9 cellular contexts compared by ENCODE assay signal in the genomic region with DNA sequence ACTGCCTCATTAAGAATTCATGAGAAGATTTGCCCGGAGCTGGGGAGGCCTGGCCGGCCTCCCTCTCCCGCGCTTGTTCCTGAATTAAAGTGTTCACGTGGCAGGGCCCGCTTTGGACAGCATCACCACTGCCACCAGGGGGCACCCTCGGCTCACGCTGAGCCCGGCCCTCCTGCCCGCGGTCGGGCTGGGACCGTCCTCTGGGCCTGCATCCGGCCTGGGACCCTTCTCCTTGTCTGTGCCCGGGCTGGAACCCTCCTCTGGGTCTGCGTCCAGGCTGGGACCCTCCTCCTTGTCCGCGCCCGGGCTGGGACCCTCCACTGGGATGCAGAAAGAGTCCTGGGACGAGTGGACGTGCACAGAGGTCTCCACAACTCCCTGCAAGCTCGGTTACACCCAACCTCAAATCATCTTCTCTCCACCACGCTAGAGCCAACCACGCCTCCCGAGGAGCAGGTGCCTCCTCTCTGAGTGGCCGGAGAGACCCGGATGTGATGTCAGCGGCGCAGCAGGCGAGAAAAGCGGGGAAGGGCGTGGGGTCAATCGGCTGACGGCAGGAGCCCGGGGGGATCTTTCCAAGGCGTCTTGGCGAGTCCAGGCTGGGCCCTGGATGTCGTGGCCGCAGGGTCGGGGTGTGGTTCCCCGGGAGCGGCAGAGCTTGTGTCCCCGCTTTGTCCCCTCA. TPM values are rescaled to one million over a fixed set of nuclear protein-coding genes. Genes with fewer than 3 reads are reported as not detected.
DNase-seq lines count a peak whose midpoint lies in the region; ATAC-seq and TF ChIP-seq lines count a peak whose summit lies in the region.
"Had no signal": no experiment of that assay in that cellular context is flagged by ENCODE, and none has a peak within 500 bp of the region (broad histone marks: within the 10 kb centered on the region; RNA-seq: fewer than 3 reads in every experiment).

No MANE protein-coding gene starts in this region.

- no peak overlapping the region for H3K4me3 Mint-ChIP-seq in glutamatergic neuron (ENCODE audit: unreplicated experiment)

- POLR2A ChIA-PET in HEK293 (lab: Yijun Ruan, JAX) (no interaction called here), PC-3 (lab: Charles Lee; ENCODE audit: unreplicated experiment) (no interaction called here)

- peak; percentile 87 for TF ChIP-seq CTCF in HEK293 (tag by site-specific recombination; IDR thresholded peaks at IDR 0.05)
- TF ChIP-seq CTCF in PC-3 (conservative IDR thresholded peaks at IDR 0.05; ENCODE audit: low read depth, low read length) = peak; percentile 64
- peak; percentile 95 for TF ChIP-seq CTCF in glutamatergic neuron (IDR thresholded peaks at IDR 0.05; ENCODE audit: partially characterized antibody, unreplicated experiment)
- TF ChIP-seq CTCF in psoas muscle (IDR thresholded peaks at IDR 0.05) = peak; percentile 67

- H3K4me2 ChIP-seq in PC-3 (ENCODE audit: low read length) = no peak overlapping the region

- H3K4me1 ChIP-seq in HEK293 (ENCODE audit: control insufficient read depth, insufficient read depth, low read length) (no peaks in the 10 kb centered on the region), PC-3 (ENCODE audit: insufficient read depth, low read length) (no peaks in the 10 kb centered on the region), psoas muscle (no peaks in the 10 kb centered on the region), aorta (ENCODE audit: control insufficient read depth in 1 of 2, insufficient read depth in 2 of 2, low read length in 2 of 2) (no peaks in the 10 kb centered on the region)

- H3K27me3 ChIP-seq in PC-3 (ENCODE audit: low read length) = peaks cover 27% of the 10 kb centered on the region; the same call in 1 of the 2 replicates
- peaks cover 0 to 5% (median 3%) of the 10 kb centered on the region in 3 donors for H3K27me3 ChIP-seq in psoas muscle (ENCODE audit: insufficient read depth in 3 of 3, low read length in 2 of 3)
- no peaks in the 10 kb centered on the region for H3K27me3 ChIP-seq in aorta (ENCODE audit: control insufficient read depth in 1 of 2, insufficient read depth in 2 of 2, low read length in 1 of 2)

- DNase-seq in CMK (ENCODE audit: low read depth) (peak; percentile 15), PC-3 (peak; percentile 50), glutamatergic neuron (peak; percentile 92), psoas muscle (peak; percentile 77 to 85), aorta (peak; percentile 83 to 96)
- peak; percentile 30 to 39 for DNase-seq in activated T-helper 1 cell treated with anti-CD3 and anti-CD28 coated beads, Interleukin-2, amount 50 U/mL, for 16 hours (ENCODE audit: low read depth in 1 of 2, low spot score in 1 of 2)

- no TSS peak for BruUV-seq in PC-3 (replicated peaks; lab: Mats Ljungman, UMichigan)

- H3K36me3 Mint-ChIP-seq in glutamatergic neuron (ENCODE audit: unreplicated experiment) = peaks cover 8% of the 10 kb centered on the region

- peaks cover 9% of the 10 kb centered on the region for H3K9me3 Mint-ChIP-seq in glutamatergic neuron (ENCODE audit: unreplicated experiment)

- H3K79me2 ChIP-seq in PC-3 (ENCODE audit: low read length) = no peaks in the 10 kb centered on the region

- H3K27me3 Mint-ChIP-seq in glutamatergic neuron (ENCODE audit: unreplicated experiment) = peaks cover 10% of the 10 kb centered on the region

- CTCF ChIA-PET in HEK293 (lab: Yijun Ruan, JAX) = interaction anchor here (0.5 to 4.9 kb wide), 39 partner anchors 9 to 785 kb away, joined by 3 to 45 read pairs (median 4); no protein-coding TSS in a partner anchor
- CTCF ChIA-PET in PC-3 (lab: Charles Lee) = no interaction called here

- no peak overlapping the region for H2AFZ ChIP-seq in PC-3 (ENCODE audit: low read length)

- H3F3A ChIP-seq in PC-3 (ENCODE audit: low read length, unreplicated experiment) = no peaks in the 10 kb centered on the region

- no peaks in the 10 kb centered on the region for H3K9me3 ChIP-seq in HEK293 (ENCODE audit: control insufficient read depth, insufficient read depth, low read depth, low read length)
- no peaks in the 10 kb centered on the region for H3K9me3 ChIP-seq in PC-3 (ENCODE audit: low read length)
- no peaks in the 10 kb centered on the region for H3K9me3 ChIP-seq in psoas muscle
- no peaks in the 10 kb centered on the region for H3K9me3 ChIP-seq in aorta (ENCODE audit: control insufficient read depth, low read length)

- H3K9me2 ChIP-seq in PC-3 (replicated peaks; ENCODE audit: low read length) = no peaks in the 10 kb centered on the region

- ATAC-seq in PC-3 (no peak), psoas muscle (peak; percentile 77 to 88 (median 80)), aorta (ENCODE audit: low FRiP score) (peak; percentile 82), HG03378 (IDR thresholded peaks at IDR 0.05; ENCODE audit: unreplicated experiment) (no peak)

- no peaks in the 10 kb centered on the region for H4K20me1 ChIP-seq in PC-3 (ENCODE audit: low read length)

- WGBS in psoas muscle, 3 donors = 51 to 58% (median 53%) methylated on average over 43 of the region's 43 CpGs
- 50 to 53% methylated on average over 42 to 43 of the region's 43 CpGs for WGBS in aorta, 2 donors

- no peaks in the 10 kb centered on the region for H3K36me3 ChIP-seq in HEK293 (ENCODE audit: control insufficient read depth in 2 of 2, insufficient read depth in 1 of 2, low read length in 2 of 2)
- H3K36me3 ChIP-seq in PC-3 (ENCODE audit: low read depth, low read length) = no peaks in the 10 kb centered on the region
- no peaks in the 10 kb centered on the region for H3K36me3 ChIP-seq in psoas muscle (ENCODE audit: insufficient read depth in 1 of 2, low read depth in 1 of 2)
- no peaks in the 10 kb centered on the region for H3K36me3 ChIP-seq in aorta (ENCODE audit: control insufficient read depth in 1 of 2, insufficient read depth in 2 of 2, low read length in 1 of 2)

- H3K4me3 ChIP-seq in HEK293 (ENCODE audit: low read depth, low read length) = no peak overlapping the region
- no peak overlapping the region for H3K4me3 ChIP-seq in PC-3 (ENCODE audit: low read length)
- H3K4me3 ChIP-seq in psoas muscle = no peak overlapping the region
- H3K4me3 ChIP-seq in aorta (ENCODE audit: low read length in 2 of 2) = no peak overlapping the region

- intact Hi-C loops in PC-3 (cut with micrococcal nuclease) (no loop called here), psoas muscle (cut with DNase I) (loop anchor here (1.0 to 10.0 kb wide), 3 partner anchors 244 to 514 kb away; no protein-coding TSS in a partner anchor), aorta (cut with DNase I) (loop anchor here (1.0 to 2.0 kb wide), 2 partner anchors 512 to 514 kb away; no protein-coding TSS in a partner anchor)

- H3K27ac Mint-ChIP-seq in glutamatergic neuron (ENCODE audit: unreplicated experiment) = no peak overlapping the region

- no peak overlapping the region for H3K27ac ChIP-seq in HEK293 (ENCODE audit: extremely low read depth, low read depth, low read length)
- H3K27ac ChIP-seq in PC-3 (ENCODE audit: low read length) = no peak overlapping the region
- H3K27ac ChIP-seq in psoas muscle = no peak overlapping the region
- H3K27ac ChIP-seq in aorta (ENCODE audit: low read depth in 1 of 2, low read length in 2 of 2) = no peak overlapping the region

- no peak overlapping the region for H3K9ac ChIP-seq in PC-3 (ENCODE audit: low read length)

- H3K4me1 Mint-ChIP-seq in glutamatergic neuron (ENCODE audit: low read depth, unreplicated experiment) = peaks cover 6% of the 10 kb centered on the region

TF ChIP-seq in HEK293, 187 proteins besides CTCF, POLR2A, EP300 and RAD21 (continues in another document):
- TF ChIP-seq ZNF777 (tag by site-specific recombination; IDR thresholded peaks at IDR 0.05; ENCODE audit: borderline replicate concordance) = no peak
- TF ChIP-seq REPIN1 (tag by site-specific recombination; IDR thresholded peaks at IDR 0.05; ENCODE audit: low read depth) = no peak
- TF ChIP-seq, protein P1, sequence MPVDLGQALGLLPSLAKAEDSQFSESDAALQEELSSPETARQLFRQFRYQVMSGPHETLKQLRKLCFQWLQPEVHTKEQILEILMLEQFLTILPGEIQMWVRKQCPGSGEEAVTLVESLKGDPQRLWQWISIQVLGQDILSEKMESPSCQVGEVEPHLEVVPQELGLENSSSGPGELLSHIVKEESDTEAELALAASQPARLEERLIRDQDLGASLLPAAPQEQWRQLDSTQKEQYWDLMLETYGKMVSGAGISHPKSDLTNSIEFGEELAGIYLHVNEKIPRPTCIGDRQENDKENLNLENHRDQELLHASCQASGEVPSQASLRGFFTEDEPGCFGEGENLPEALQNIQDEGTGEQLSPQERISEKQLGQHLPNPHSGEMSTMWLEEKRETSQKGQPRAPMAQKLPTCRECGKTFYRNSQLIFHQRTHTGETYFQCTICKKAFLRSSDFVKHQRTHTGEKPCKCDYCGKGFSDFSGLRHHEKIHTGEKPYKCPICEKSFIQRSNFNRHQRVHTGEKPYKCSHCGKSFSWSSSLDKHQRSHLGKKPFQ (tag by site-specific recombination; IDR thresholded peaks at IDR 0.05) = no peak
- TF ChIP-seq ZNF132 (tag by site-specific recombination; IDR thresholded peaks at IDR 0.05; ENCODE audit: borderline replicate concordance) = no peak
- TF ChIP-seq ZNF16 (tag by site-specific recombination; IDR thresholded peaks at IDR 0.05; ENCODE audit: low read depth) = no peak
- no peak for TF ChIP-seq ZNF121 (tag by site-specific recombination; IDR thresholded peaks at IDR 0.05)
- no peak for TF ChIP-seq SP3 (tag by site-specific recombination; IDR thresholded peaks at IDR 0.05)
- TF ChIP-seq ZFP3 (tag by site-specific recombination; IDR thresholded peaks at IDR 0.05; ENCODE audit: low read depth) = no peak
- TF ChIP-seq ZSCAN16 (tag by site-specific recombination; IDR thresholded peaks at IDR 0.05) = no peak
- no peak for TF ChIP-seq ZNF266 (tag by site-specific recombination; IDR thresholded peaks at IDR 0.05; ENCODE audit: low read depth)
- TF ChIP-seq, protein P2, sequence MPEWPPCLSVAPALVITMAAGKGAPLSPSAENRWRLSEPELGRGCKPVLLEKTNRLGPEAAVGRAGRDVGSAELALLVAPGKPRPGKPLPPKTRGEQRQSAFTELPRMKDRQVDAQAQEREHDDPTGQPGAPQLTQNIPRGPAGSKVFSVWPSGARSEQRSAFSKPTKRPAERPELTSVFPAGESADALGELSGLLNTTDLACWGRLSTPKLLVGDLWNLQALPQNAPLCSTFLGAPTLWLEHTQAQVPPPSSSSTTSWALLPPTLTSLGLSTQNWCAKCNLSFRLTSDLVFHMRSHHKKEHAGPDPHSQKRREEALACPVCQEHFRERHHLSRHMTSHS (tag by site-specific recombination; IDR thresholded peaks at IDR 0.05) = no peak

RNA-seq across cellular contexts. Expression of gene DACT2, which starts 50.9 kb away (rescaled TPM):
- total RNA-seq in PC-3 (2014; rRNA removed) (not detected in 2 replicates), glutamatergic neuron (ENCODE audit: unreplicated experiment) (0.22 TPM), psoas muscle (under 1 TPM in 1 of 4 donors, not detected in 3; 0.17 TPM), aorta (under 1 TPM in 1 of 2 donors, not detected in 1; 0.48 TPM)
- polyA plus RNA-seq in psoas muscle (under 1 TPM in 1 of 3 donors, not detected in 2; 0.01 TPM), aorta (under 1 TPM; 0.10 to 0.13 TPM)
- total RNA-seq: pulmonary artery endothelial cell had no signal

Comparison
In these comparisons a context has a peak if more than half of its experiments do, and no peak if none do; other contexts are left out.
1. DNase-seq: peak in every context shown above with its lines; median percentile 92 in glutamatergic neuron; 90 in aorta; 81 in psoas muscle; 50 in PC-3; 34 in activated T-helper 1 cell treated with anti-CD3 and anti-CD28 coated beads, Interleukin-2, amount 50 U/mL, for 16 hours; 15 in CMK.
2. ATAC-seq: peak in psoas muscle (4 of 4) and aorta (single experiment); none in PC-3 (single experiment) and HG03378 (single experiment).
3. Peak in every context shown above with its lines, with median percentiles within 50 percentile points of each other: CTCF ChIP-seq.